27 cellular contexts compared by ENCODE assay signal in the genomic region with DNA sequence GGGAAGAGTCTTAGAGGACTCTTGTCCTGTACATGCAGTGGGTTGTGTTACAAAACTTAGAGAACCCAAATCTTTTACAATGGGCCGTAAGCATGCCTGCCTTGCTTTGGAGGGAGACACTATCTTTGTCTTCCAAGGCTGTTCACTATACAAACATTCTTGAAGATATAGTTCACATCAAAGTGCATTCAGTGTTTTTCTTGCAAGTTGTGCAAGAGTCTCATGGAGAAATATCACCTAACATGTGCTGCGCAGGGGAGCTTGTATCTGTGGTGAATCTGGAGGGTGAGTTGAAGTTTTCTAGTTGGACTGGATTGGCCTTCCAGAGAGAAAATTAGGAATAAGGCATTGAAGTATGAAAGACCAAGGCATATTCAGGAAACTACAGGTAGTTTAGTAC. TPM values are rescaled to one million over a fixed set of nuclear protein-coding genes. Genes with fewer than 3 reads are reported as not detected.
"Had no signal": no experiment of that assay in that cellular context is flagged by ENCODE, and none has a peak within 500 bp of the region (broad histone marks: within the 10 kb centered on the region; RNA-seq: fewer than 3 reads in every experiment).

No MANE protein-coding gene starts in this region.

- H3K4me1 ChIP-seq: parathyroid adenoma, psoas muscle, right lobe of liver, sigmoid colon, suprapubic skin, testis, tibial artery, transverse colon, upper lobe of right lung, uterus had no signal

- H3K27ac ChIP-seq: ovary, parathyroid adenoma, psoas muscle, right lobe of liver, sigmoid colon, suprapubic skin, testis, tibial artery, transverse colon, upper lobe of right lung, uterus had no signal

- H3K36me3 ChIP-seq: ovary, right lobe of liver, sigmoid colon, suprapubic skin, tibial artery, transverse colon, upper lobe of right lung, uterus had no signal

- H3K27me3 ChIP-seq: ovary, right lobe of liver, sigmoid colon, suprapubic skin, testis, tibial artery, transverse colon, upper lobe of right lung, uterus had no signal

- H3K9ac ChIP-seq: parathyroid adenoma had no signal

- H3K4me3 ChIP-seq: ovary, psoas muscle, right lobe of liver, sigmoid colon, suprapubic skin, testis, tibial artery, transverse colon, upper lobe of right lung, uterus had no signal

- H3K9me3 ChIP-seq: ovary, psoas muscle, right lobe of liver, sigmoid colon, suprapubic skin, testis, tibial artery, transverse colon, upper lobe of right lung, uterus had no signal

- ATAC-seq: naive thymus-derived CD8-positive, alpha-beta T cell; natural killer cell treated with Interleukin-12 subunit alpha and Interleukin-12 subunit beta and Interleukin-15 and Interleukin-18, amount 100 ng/mL, for 72 hours; psoas muscle; right cardiac atrium; right lobe of liver; stimulated activated memory B cell treated with anti-CD40 and anti-IgM and Interleukin-4, amounts not matched to agents 10 μg/mL and 1 μg/mL and 100 μg/mL, for 72 hours; stimulated activated naive CD8-positive, alpha-beta T cell treated with anti-CD3 and anti-CD28 coated beads, Interleukin-15, amount 100 ng/mL, for 72 hours; stimulated activated naive CD8-positive, alpha-beta T cell treated with anti-CD3 and anti-CD28 coated beads, Interleukin-15, Interleukin-2, amounts not matched to agents 100 U/mL and 50 U/mL, for 24 hours; upper lobe of right lung had no signal

- H2AFZ ChIP-seq: parathyroid adenoma had no signal

- DNase-seq: naive thymus-derived CD8-positive, alpha-beta T cell; nephron progenitor cell; occipital lobe; ovary; psoas muscle; right cardiac atrium; right lobe of liver; sigmoid colon; small intestine; stimulated activated CD4-positive, alpha-beta T cell treated with anti-CD3 and anti-CD28 coated beads, Interleukin-15, amount 100 ng/mL, for 24 hours; stimulated activated CD4-positive, alpha-beta T cell treated with anti-CD3 and anti-CD28 coated beads, Interleukin-2, amount 100 ng/mL, for 24 hours; stimulated activated CD4-positive, alpha-beta T cell treated with anti-CD3 and anti-CD28 coated beads, Interleukin-2, amount 100 ng/mL, for 48 hours; stimulated activated CD4-positive, alpha-beta T cell treated with anti-CD3 and anti-CD28 coated beads, Interleukin-4, amount 100 ng/mL, for 24 hours; stimulated activated CD8-positive, alpha-beta memory T cell treated with anti-CD3 and anti-CD28 coated beads, Interleukin-4, amount 100 ng/mL, for 48 hours; stimulated activated naive CD4-positive, alpha-beta T cell; stimulated activated naive CD8-positive, alpha-beta T cell treated with anti-CD3 and anti-CD28 coated beads, Interleukin-15, amount 100 ng/mL, for 72 hours; stimulated activated naive CD8-positive, alpha-beta T cell treated with anti-CD3 and anti-CD28 coated beads, Interleukin-15, Interleukin-2, amounts not matched to agents 100 U/mL and 50 U/mL, for 24 hours; substantia nigra; testis; tibial artery; transverse colon; upper lobe of right lung; uterus had no signal

RNA-seq across cellular contexts. Expression of gene PRTG, which starts 7.8 kb away (rescaled TPM):
- total RNA-seq: naive thymus-derived CD8-positive, alpha-beta T cell; natural killer cell treated with Interleukin-12 subunit alpha and Interleukin-12 subunit beta and Interleukin-15 and Interleukin-18, amount 100 ng/mL, for 72 hours had no signal
- polyA plus RNA-seq: naive thymus-derived CD8-positive, alpha-beta T cell had no signal
